In genomic region chr9:117839862-117840261, GRCh38 we compare ENCODE assay signal across 24 cellular contexts.
"Had no signal": no experiment of that assay in that cellular context is flagged by ENCODE, and none has a peak within 500 bp of the region (broad histone marks: within the 10 kb centered on the region; RNA-seq: fewer than 3 reads in every experiment).

No MANE protein-coding gene starts in this region.

- DNase-seq: activated CD4-positive, alpha-beta T cell treated with anti-CD3 and anti-CD28 coated beads for 48 hours; activated CD4-positive, alpha-beta T cell treated with anti-CD3 and anti-CD28 coated beads, Interleukin-2, amount 50 U/mL, for 4 hours; activated CD4-positive, CD25-positive, alpha-beta regulatory T cell treated with anti-CD3 and anti-CD28 coated beads, Interleukin-2, amount 50 U/mL, for 72 hours; activated CD8-positive, alpha-beta memory T cell treated with anti-CD3 and anti-CD28 coated beads, Interleukin-2, amount 50 U/mL, for 48 hours; activated CD8-positive, alpha-beta T cell treated with anti-CD3 and anti-CD28 coated beads, Interleukin-2, amount 10 ng/mL, durations not matched to agents 7 days and 5 days; activated effector memory CD4-positive, alpha-beta T cell treated with anti-CD3 and anti-CD28 coated beads, Interleukin-2, amount 50 U/mL, for 16 hours; activated naive CD4-positive, alpha-beta T cell treated with Interleukin-2 at 50 U/mL for 16 hours; activated naive CD8-positive, alpha-beta T cell treated with anti-CD3 and anti-CD28 coated beads, Interleukin-2, amount 50 U/mL, for 24 hours; activated T-cell treated with anti-CD3 and anti-CD28 coated beads, Interleukin-2, amount 50 U/mL, for 24 hours; amniotic stem cell; body of pancreas; central memory CD4-positive, alpha-beta T cell; NCI-H1105 treated with DMSO at 0.1 percent for 48 hours; NCI-H1436 treated with DMSO at 0.1 percent for 48 hours; NCI-H187; NCI-H2081; NCI-H446; NCI-H524; PC-9; SHP77 treated with DMSO at 0.1 percent for 48 hours; T-helper 17 cell; T-helper 9 cell had no signal

- H3K9me3 ChIP-seq: ascending aorta, body of pancreas had no signal

- H3K4me1 ChIP-seq: ascending aorta, body of pancreas had no signal

- H3K27ac ChIP-seq: ascending aorta, body of pancreas, PC-9 had no signal

- ATAC-seq: activated CD8-positive, alpha-beta T cell treated with anti-CD3 and anti-CD28 coated beads, Interleukin-2, amount 10 ng/mL, durations not matched to agents 7 days and 5 days; activated naive CD8-positive, alpha-beta T cell treated with anti-CD3 and anti-CD28 coated beads, Interleukin-2, amount 50 U/mL, for 24 hours; body of pancreas; T-helper 17 cell; WTC11 had no signal

- H3K27me3 ChIP-seq: ascending aorta, body of pancreas had no signal

- H3K36me3 ChIP-seq: ascending aorta had no signal

- H3K4me3 ChIP-seq: ascending aorta, body of pancreas, PC-9 had no signal
